Comparison of ENCODE assay signal across 25 cellular contexts in the genomic region with DNA sequence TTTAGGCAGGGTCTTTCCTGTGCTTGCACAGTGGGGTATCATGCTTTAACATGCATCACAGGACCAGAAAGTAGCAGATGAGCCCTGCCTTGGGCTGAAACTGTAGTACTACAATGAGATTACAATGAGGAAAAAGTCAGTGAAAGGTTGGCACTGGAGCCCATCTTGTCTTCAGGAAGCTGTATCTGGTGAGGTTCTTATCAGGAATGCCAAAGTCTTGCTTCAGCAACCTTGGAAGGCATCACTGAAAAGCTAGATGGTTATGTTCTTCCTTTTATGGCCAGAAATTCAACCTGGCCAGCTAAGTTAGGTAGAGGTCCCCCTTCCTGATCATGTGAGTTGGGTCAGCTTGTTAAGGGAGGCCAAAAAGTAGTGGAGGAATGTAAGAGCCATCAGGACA.
"Had no signal": no experiment of that assay in that cellular context is flagged by ENCODE, and none has a peak within 500 bp of the region (broad histone marks: within the 10 kb centered on the region; RNA-seq: fewer than 3 reads in every experiment).

No MANE protein-coding gene starts in this region.

- ATAC-seq: effector memory CD8-positive, alpha-beta T cell; esophagus mucosa; gastrocnemius medialis; heart right ventricle; left lung; left ventricle myocardium superior; lower lobe of right lung; naive thymus-derived CD4-positive, alpha-beta T cell had no signal

- H3K9me3 Mint-ChIP-seq: effector memory CD8-positive, alpha-beta T cell; endodermal cell had no signal

- H3K9me3 ChIP-seq: esophagus squamous epithelium, gastrocnemius medialis, left lung, lower lobe of right lung had no signal

- H3K27ac ChIP-seq: coronary artery, dorsolateral prefrontal cortex, epithelial cell of prostate, esophagus squamous epithelium, gastrocnemius medialis, heart right ventricle, left lung, lower lobe of right lung had no signal

- H3K4me3 Mint-ChIP-seq: effector memory CD8-positive, alpha-beta T cell; endodermal cell; memory B cell; naive thymus-derived CD4-positive, alpha-beta T cell had no signal

- H3K36me3 ChIP-seq: esophagus squamous epithelium, gastrocnemius medialis, heart right ventricle, left lung, lower lobe of right lung had no signal

- H3K4me3 ChIP-seq: coronary artery, dorsolateral prefrontal cortex, esophagus squamous epithelium, gastrocnemius medialis, heart right ventricle, left lung, lower lobe of right lung had no signal

- H3K27me3 Mint-ChIP-seq: effector memory CD8-positive, alpha-beta T cell; memory B cell; naive thymus-derived CD4-positive, alpha-beta T cell had no signal

- H3K4me1 ChIP-seq: esophagus squamous epithelium, gastrocnemius medialis, heart right ventricle, left lung, lower lobe of right lung had no signal

- H3K27me3 ChIP-seq: esophagus squamous epithelium, gastrocnemius medialis, heart right ventricle, left lung had no signal

- H3K27ac Mint-ChIP-seq: effector memory CD8-positive, alpha-beta T cell; endodermal cell; memory B cell; naive thymus-derived CD4-positive, alpha-beta T cell had no signal

- H3K36me3 Mint-ChIP-seq: memory B cell; naive thymus-derived CD4-positive, alpha-beta T cell had no signal

- H3K4me1 Mint-ChIP-seq: memory B cell; naive thymus-derived CD4-positive, alpha-beta T cell had no signal

- DNase-seq: dermis blood vessel endothelial cell; dorsolateral prefrontal cortex; effector CD8-positive, alpha-beta T cell; effector memory CD8-positive, alpha-beta T cell; endodermal cell; erythroblast; esophagus squamous epithelium; foreskin fibroblast; foreskin melanocyte; gastrocnemius medialis; glutamatergic neuron; head of caudate nucleus; heart right ventricle; hippocampal formation; left cardiac atrium; left lung; left ventricle myocardium superior; lower lobe of right lung; mesendoderm; midbrain; naive thymus-derived CD4-positive, alpha-beta T cell had no signal
